33 cellular contexts compared by ENCODE assay signal in the genomic region with DNA sequence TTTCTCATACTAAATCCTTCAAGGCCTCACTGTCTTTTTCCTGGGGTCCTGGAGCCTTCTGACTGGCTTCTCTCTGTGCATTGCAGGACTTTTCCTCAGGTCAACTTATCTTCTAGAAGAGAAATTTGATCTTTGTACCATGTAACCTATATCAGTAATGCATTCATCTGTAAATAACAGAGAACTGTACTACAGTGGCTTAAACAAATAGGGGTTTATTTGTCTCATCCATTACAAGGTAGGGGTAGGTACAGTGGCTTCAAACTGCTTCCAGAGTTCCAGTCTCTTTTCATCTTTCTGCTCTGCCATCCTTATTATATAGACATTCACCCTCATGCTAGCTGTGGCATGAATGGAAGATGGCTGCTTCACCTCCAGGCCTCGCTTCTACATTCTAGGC. TPM values are rescaled to one million over a fixed set of nuclear protein-coding genes. Genes with fewer than 3 reads are reported as not detected.
A peak's percentile ranks its signal among the peaks of the same experiment; 100 is the strongest.
DNase-seq lines count a peak whose midpoint lies in the region; ATAC-seq, FAIRE-seq and TF ChIP-seq lines count a peak whose summit lies in the region.
"Had no signal": no experiment of that assay in that cellular context is flagged by ENCODE, and none has a peak within 500 bp of the region (broad histone marks: within the 10 kb centered on the region; RNA-seq: fewer than 3 reads in every experiment).

No MANE protein-coding gene starts in this region.

- FAIRE-seq in HepG2 (lab: Jason Lieb, UNC) = no peak
- FAIRE-seq in small intestine (lab: Jason Lieb, UNC) = no peak
- FAIRE-seq: A204.1, A549, D721Med had no signal

- H3K4me3 ChIP-seq in HepG2 (replicated peaks in 1 of 3; ENCODE audit: insufficient read depth in 1 of 3, low read depth in 2 of 3, low read length in 3 of 3) (no peak overlapping the region), right lobe of liver (no peak overlapping the region), small intestine (ENCODE audit: low read depth in 1 of 2, low read length in 2 of 2) (no peak overlapping the region), tibial artery (no peak overlapping the region)
- H3K4me3 ChIP-seq: A549; BLaER1; BLaER1 treated with 17β-estradiol and CSF1 and Interleukin-3, amounts not matched to agents 10 nM and 100 nM had no signal

- no peaks in the 10 kb centered on the region for H4K20me1 ChIP-seq in HepG2 (ENCODE audit: insufficient read depth, low read length)
- H4K20me1 ChIP-seq: BLaER1; BLaER1 treated with 17β-estradiol and CSF1 and Interleukin-3, amounts not matched to agents 10 nM and 100 nM had no signal

- CTCF ChIA-PET in HepG2 (lab: Yijun Ruan, JAX; ENCODE audit: low intra/inter-chr PET ratio, low total read pairs) = no interaction called here

- no peaks in the 10 kb centered on the region for H3K27me3 ChIP-seq in HepG2 (ENCODE audit: control insufficient read depth in 1 of 2, insufficient read depth in 2 of 2, low read length in 2 of 2)
- no peaks in the 10 kb centered on the region for H3K27me3 ChIP-seq in right lobe of liver
- no peaks in the 10 kb centered on the region for H3K27me3 ChIP-seq in small intestine (ENCODE audit: control insufficient read depth in 2 of 2, insufficient read depth in 2 of 2, low read length in 2 of 2)
- H3K27me3 ChIP-seq in tibial artery = no peaks in the 10 kb centered on the region
- H3K27me3 ChIP-seq: BE2C; BLaER1; BLaER1 treated with 17β-estradiol and CSF1 and Interleukin-3, amounts not matched to agents 10 nM and 100 nM had no signal

- H3K79me2 ChIP-seq in HepG2 (ENCODE audit: insufficient read depth, low read length) = no peaks in the 10 kb centered on the region

- no peak for TF ChIP-seq RAD21 in HepG2 (CRISPR knock-in tag; IDR thresholded peaks at IDR 0.05)

- no peak overlapping the region for H3K9ac ChIP-seq in HepG2 (ENCODE audit: insufficient read depth, low read depth, low read length)
- H3K9ac ChIP-seq: BLaER1; BLaER1 treated with 17β-estradiol and CSF1 and Interleukin-3, amounts not matched to agents 10 nM and 100 nM had no signal

- 86% methylated on average over 1 of the region's 1 CpG for WGBS in HepG2 (ENCODE audit: low lambda C conversion rate)
- 100% methylated on average over 1 of the region's 1 CpG for WGBS in right lobe of liver (ENCODE audit: insufficient coverage, low coverage, low lambda C conversion rate, missing lambda C conversion rate)
- WGBS in small intestine, 3 donors = 100% methylated on average over 1 of the region's 1 CpG

- H3K9me3 ChIP-seq in HepG2 (ENCODE audit: low read length) (peaks cover 24% of the 10 kb centered on the region), right lobe of liver (peaks cover 0 to 5% (median 2%) of the 10 kb centered on the region in 4 donors), small intestine (ENCODE audit: control insufficient read depth, low read depth) (no peaks in the 10 kb centered on the region), tibial artery (peaks cover 7 to 31% (median 13%) of the 10 kb centered on the region in 3 donors)
- H3K9me3 ChIP-seq: BE2C had no signal

- H3K36me3 ChIP-seq in HepG2 (replicated peaks in 1 of 2; ENCODE audit: control insufficient read depth in 1 of 2, insufficient read depth in 2 of 2, low read length in 2 of 2) (peaks cover 1 to 6% of the 10 kb centered on the region in 2 experiments; a peak in 3 of 5 replicates), right lobe of liver (peaks cover 0 to 11% (median 0%) of the 10 kb centered on the region in 4 donors), small intestine (ENCODE audit: control insufficient read depth in 2 of 2, insufficient read depth in 2 of 2, low read length in 2 of 2) (peaks cover 8 to 14% of the 10 kb centered on the region in 2 donors), tibial artery (peaks cover 36 to 69% (median 58%) of the 10 kb centered on the region in 3 donors)
- H3K36me3 ChIP-seq: BE2C had no signal

- H2AFZ ChIP-seq in HepG2 (ENCODE audit: low read length) = no peak overlapping the region

- peak overlapping the region; percentile 45 for H3K4me2 ChIP-seq in HepG2 (ENCODE audit: low read depth, low read length)
- H3K4me2 ChIP-seq: A549; BLaER1; BLaER1 treated with 17β-estradiol and CSF1 and Interleukin-3, amounts not matched to agents 10 nM and 100 nM had no signal

- ATAC-seq in HepG2 (peak; percentile 90), right lobe of liver (no peak)
- ATAC-seq: A549; CD8-positive, alpha-beta T cell had no signal

- no peak for TF ChIP-seq POLR2A in HepG2 (IDR thresholded peaks at IDR 0.05; ENCODE audit: insufficient read depth in 1 of 2, low read depth in 2 of 2, low read length in 2 of 2)
- no peak for TF ChIP-seq POLR2A in right lobe of liver (IDR thresholded peaks at IDR 0.05)

- TF ChIP-seq CTCF in HepG2 (CRISPR knock-in tag; IDR thresholded peaks at IDR 0.05) = no peak
- no peak for TF ChIP-seq CTCF in right lobe of liver (IDR thresholded peaks at IDR 0.05)
- no peak for TF ChIP-seq CTCF in tibial artery (IDR thresholded peaks at IDR 0.05)

- POLR2A ChIA-PET in HepG2 (lab: Yijun Ruan, JAX) = interaction anchor here (1.5 to 3.2 kb wide), 2 partner anchors 29 to 30 kb away, joined by 4 to 13 read pairs; a partner anchor contains a TSS

- peak in 1 of 2 experiments; percentile 70; a peak in 2 of 4 replicates for TF ChIP-seq EP300 in HepG2 (IDR thresholded peaks at IDR 0.05; ENCODE audit: low read depth in 2 of 2, low read length in 2 of 2)
- TF ChIP-seq EP300 in HepG2 (CRISPR knock-in tag; IDR thresholded peaks at IDR 0.05; ENCODE audit: borderline replicate concordance) = no peak

- BruUV-seq in HepG2 (replicated peaks; lab: Mats Ljungman, UMichigan) = no TSS peak

- peaks cover 45% of the 10 kb centered on the region for H3K4me1 ChIP-seq in HepG2 (ENCODE audit: insufficient read depth, low read length)
- no peaks in the 10 kb centered on the region for H3K4me1 ChIP-seq in right lobe of liver
- H3K4me1 ChIP-seq in small intestine (ENCODE audit: control insufficient read depth in 2 of 2, insufficient read depth in 1 of 2, low read depth in 1 of 2, low read length in 1 of 2) = peaks cover 0 to 2% of the 10 kb centered on the region in 2 donors
- H3K4me1 ChIP-seq in tibial artery = no peaks in the 10 kb centered on the region
- H3K4me1 ChIP-seq: A549; BE2C; BLaER1; BLaER1 treated with 17β-estradiol and CSF1 and Interleukin-3, amounts not matched to agents 10 nM and 100 nM; Caco-2 had no signal

- peak overlapping the region; percentile 43 for H3K27ac ChIP-seq in HepG2 (ENCODE audit: extremely low read length, insufficient read depth, low read length)
- H3K27ac ChIP-seq in right lobe of liver = no peak overlapping the region
- no peak overlapping the region for H3K27ac ChIP-seq in small intestine (ENCODE audit: low read depth in 1 of 2, low read length in 1 of 2)
- no peak overlapping the region for H3K27ac ChIP-seq in tibial artery
- H3K27ac ChIP-seq: 22Rv1; A549; BLaER1; BLaER1 treated with 17β-estradiol and CSF1 and Interleukin-3, amounts not matched to agents 10 nM and 100 nM; C4-2B had no signal

- peak; percentile 75 for DNase-seq in HepG2 (ENCODE audit: low spot score)
- no peak for DNase-seq in right lobe of liver
- peak; percentile 7 for DNase-seq in HuH-7.5 (ENCODE audit: low spot score)
- peak; percentile 5 for DNase-seq in small intestine
- DNase-seq in NCI-H2196 treated with DMSO at 0.1 percent for 48 hours (lab: John Stamatoyannopoulos, UW; ENCODE audit: unreplicated experiment) = no peak
- no peak for DNase-seq in tibial artery
- DNase-seq: 8988T; ACHN; AML-193; BE2C; C1 segment of cervical spinal cord; Caco-2; Calu3; CD4-positive, alpha-beta memory T cell; CD4-positive, alpha-beta T cell; CD4-positive, CD25-positive, alpha-beta regulatory T cell; CD8-positive, alpha-beta memory T cell; CD8-positive, alpha-beta T cell; COR-L47; DMS 273 treated with DMSO at 0.1 percent for 48 hours; DMS153; DMS53; DMS79; DMS79 treated with DMSO at 0.1 percent for 48 hours; DND-41; EL had no signal

- intact Hi-C loops in HepG2 (cut with micrococcal nuclease; ENCODE audit: unreplicated experiment) (loop anchor here (2.0 kb wide), 1 partner anchor 28 kb away; no protein-coding TSS in a partner anchor), right lobe of liver (cut with DNase I) (no loop called here), tibial artery (cut with DNase I; ENCODE audit: low total_unique reads) (no loop called here)

- in situ Hi-C loops in HepG2 (cut with HindIII; ENCODE audit: extremely low pct_ligation_motif_present, low pct_unique_long_range_greater_than_20kb) = no loop called here

TF ChIP-seq in HepG2, 621 proteins besides CTCF, POLR2A, EP300 and RAD21 (continues in another document):
- TF ChIP-seq SOX13 (IDR thresholded peaks at IDR 0.05) (no peak), SOX13 (CRISPR knock-in tag; conservative IDR thresholded peaks at IDR 0.05 in 1 of 2, IDR thresholded peaks at IDR 0.05 in 1 of 2) (peak in 1 of 2 experiments; percentile 60; a peak in 1 of 4 replicates)

RNA-seq across cellular contexts. Expression of a gene that starts 29.5 kb away (rescaled TPM):
- total RNA-seq in HepG2 (2016; rRNA removed; fragmentation: Illumina TruSeq; extraction: Trizol) (43.4 and 68.0 TPM in 2 replicates), right lobe of liver (10 to 100 TPM in 5 of 6 experiments, 1 to 10 TPM in 1; 8.8 to 21.6 (median 15.9) TPM)
- total RNA-seq in HepG2 (2016; cell fraction: cytosol; rRNA removed; fragmentation: Illumina TruSeq; extraction: Trizol; ENCODE audit: low read depth) = 10.0 and 11.6 TPM in 2 replicates
- 43.5 and 71.8 TPM in 2 replicates for total RNA-seq in HepG2 (2016; cell fraction: insoluble cytoplasmic fraction; rRNA removed; fragmentation: Illumina TruSeq; extraction: Trizol)
- 12.6 and 14.3 TPM in 2 replicates for total RNA-seq in HepG2 (2016; cell fraction: membrane; rRNA removed; fragmentation: Illumina TruSeq; extraction: Trizol)
- 18.8 and 21.9 TPM in 2 replicates for total RNA-seq in HepG2 (2016; cell fraction: nucleus; rRNA removed; fragmentation: Illumina TruSeq; extraction: Trizol)
- polyA plus RNA-seq in HepG2 (2011; rRNA removed) (26.1 and 31.5 TPM in 2 replicates), small intestine (10 to 100 TPM; 23.1 to 44.6 (median 38.7) TPM)
- polyA plus RNA-seq in HepG2 (2011; cell fraction: cytosol; rRNA removed) = 14.8 and 26.0 TPM in 2 replicates
- polyA plus RNA-seq in HepG2 (2011; cell fraction: nucleus; rRNA removed) = 6.7 and 9.4 TPM in 2 replicates
- 26.4 and 28.5 TPM in 2 replicates for polyA plus RNA-seq in HepG2 (2012)
- 4.0 and 4.3 TPM in 2 replicates for polyA plus RNA-seq in HepG2 (2016; cell fraction: cytosol; fragmentation: Illumina TruSeq; extraction: Trizol; ENCODE audit: low read depth)
- 58.8 and 59.1 TPM in 2 replicates for polyA plus RNA-seq in HepG2 (2016; cell fraction: insoluble cytoplasmic fraction; fragmentation: Illumina TruSeq; extraction: Trizol; ENCODE audit: low read depth)
- 5.8 and 6.0 TPM in 2 replicates for polyA plus RNA-seq in HepG2 (2016; cell fraction: membrane; fragmentation: Illumina TruSeq; extraction: Trizol; ENCODE audit: low read depth)
- 21.6 and 23.3 TPM in 2 replicates for polyA plus RNA-seq in HepG2 (2016; cell fraction: nucleus; fragmentation: Illumina TruSeq; extraction: Trizol; ENCODE audit: insufficient read depth, low read depth)
- 13.1 and 19.1 TPM in 2 replicates for polyA minus RNA-seq in HepG2 (2011; rRNA and poly(A)+ RNA removed; ENCODE audit: low replicate concordance)
- 15.4 and 26.0 TPM in 2 replicates for polyA minus RNA-seq in HepG2 (2011; cell fraction: cytosol; rRNA and poly(A)+ RNA removed)
- polyA minus RNA-seq in HepG2 (2011; cell fraction: nucleus; rRNA and poly(A)+ RNA removed) = 19.9 and 20.6 TPM in 2 replicates

Comparison
In these comparisons a context has a peak if more than half of its experiments do, and no peak if none do; other contexts are left out.
1. DNase-seq: peak in HepG2 (single experiment), HuH-7.5 (single experiment) and small intestine (single experiment); none in right lobe of liver (0 of 3), NCI-H2196 treated with DMSO at 0.1 percent for 48 hours (single experiment) and tibial artery (0 of 2).